Comparison of ENCODE assay signal across 24 cellular contexts in the genomic region with DNA sequence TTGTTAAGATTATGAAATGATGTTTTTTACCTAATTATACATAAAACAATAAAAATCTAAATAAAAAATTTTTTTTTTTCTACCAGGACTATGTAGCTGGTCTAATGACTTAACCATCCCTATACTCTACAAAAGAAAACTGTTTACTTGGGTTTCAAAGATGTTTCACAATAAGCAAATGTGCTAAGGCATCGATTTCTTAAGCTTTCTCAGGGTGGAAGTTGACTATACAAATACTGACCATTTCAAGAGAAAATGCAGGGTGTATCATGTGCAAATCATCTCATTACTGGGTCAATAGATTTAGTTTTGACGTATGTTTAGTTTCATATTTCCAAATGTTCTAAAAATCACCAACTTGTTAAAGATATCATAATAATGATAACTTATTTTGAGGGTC. TPM values are rescaled to one million over a fixed set of nuclear protein-coding genes. Genes with fewer than 3 reads are reported as not detected.
DNase-seq lines count a peak whose midpoint lies in the region; ATAC-seq and TF ChIP-seq lines count a peak whose summit lies in the region.
"Had no signal": no experiment of that assay in that cellular context is flagged by ENCODE, and none has a peak within 500 bp of the region (broad histone marks: within the 10 kb centered on the region; RNA-seq: fewer than 3 reads in every experiment).

No MANE protein-coding gene starts in this region.

- H3K9me2 ChIP-seq in PC-9 (ENCODE audit: insufficient read depth): no peaks in the 10 kb centered on the region

- peaks cover 52% of the 10 kb centered on the region for H3K4me1 ChIP-seq in ACC112 (ENCODE audit: control insufficient read depth, insufficient read depth, low read length, unreplicated experiment)
- peaks cover 58% of the 10 kb centered on the region for H3K4me1 ChIP-seq in PC-9 (replicated peaks; ENCODE audit: insufficient read depth)
- H3K4me1 ChIP-seq in fibroblast of lung (ENCODE audit: control insufficient read depth, extremely low read depth, insufficient read depth, low read length): peaks cover 2% of the 10 kb centered on the region
- H3K4me1 ChIP-seq in right lobe of liver: peaks cover 0 to 45% (median 9%) of the 10 kb centered on the region in 4 donors
- H3K4me1 ChIP-seq: uterus had no signal

- H2AFZ ChIP-seq in ACC112 (ENCODE audit: low read length, unreplicated experiment) (no peak overlapping the region), PC-9 (no peak overlapping the region), fibroblast of lung (ENCODE audit: low read length) (no peak overlapping the region)

- H3K4me3 ChIP-seq in ACC112 (ENCODE audit: low read depth, low read length) (peak overlapping the region; percentile 96), PC-9 (no peak overlapping the region), fibroblast of lung (replicated peaks in 1 of 4; ENCODE audit: control extremely low read depth in 1 of 4, insufficient read depth in 1 of 4, low read depth in 3 of 4, low read length in 4 of 4) (peak overlapping the region in 2 of 4 experiments; percentile 25 to 96), right lobe of liver (no peak overlapping the region)
- H3K4me3 ChIP-seq: colonic mucosa, suprapubic skin, uterus had no signal

- CTCF ChIA-PET in PC-9 (lab: Charles Lee): no interaction called here

- H3K9me3 ChIP-seq in PC-9 (ENCODE audit: insufficient read depth, low read depth): no peaks in the 10 kb centered on the region
- H3K9me3 ChIP-seq in fibroblast of lung (ENCODE audit: control insufficient read depth, insufficient read depth, low read depth, low read length): no peaks in the 10 kb centered on the region
- H3K9me3 ChIP-seq in right lobe of liver: no peaks in the 10 kb centered on the region
- H3K9me3 ChIP-seq: colonic mucosa, suprapubic skin, uterus had no signal

- H3F3A ChIP-seq in PC-9 (ENCODE audit: insufficient read depth, low read depth): no peaks in the 10 kb centered on the region

- TF ChIP-seq CTCF in PC-9 (conservative IDR thresholded peaks at IDR 0.05) (no peak), fibroblast of lung (conservative IDR thresholded peaks at IDR 0.05 in 1 of 2, IDR thresholded peaks at IDR 0.05 in 1 of 2; ENCODE audit: low read depth in 1 of 2, low read length in 2 of 2) (no peak), right lobe of liver (IDR thresholded peaks at IDR 0.05) (no peak)

- no peak for TF ChIP-seq POLR2A in right lobe of liver (IDR thresholded peaks at IDR 0.05)

- H3K36me3 ChIP-seq in ACC112 (ENCODE audit: insufficient read depth, low read length) (peaks cover 72% of the 10 kb centered on the region), PC-9 (ENCODE audit: low read depth) (peaks cover 62% of the 10 kb centered on the region), fibroblast of lung (ENCODE audit: control insufficient read depth, insufficient read depth, low read length) (peaks cover 14% of the 10 kb centered on the region), right lobe of liver (peaks cover 0 to 8% (median 0%) of the 10 kb centered on the region in 4 donors)
- H3K36me3 ChIP-seq: colonic mucosa, uterus had no signal

- no peaks in the 10 kb centered on the region; the same call in 1 of the 2 replicates for H4K20me1 ChIP-seq in PC-9 (ENCODE audit: insufficient read depth)
- no peaks in the 10 kb centered on the region for H4K20me1 ChIP-seq in fibroblast of lung (ENCODE audit: control insufficient read depth, extremely low read depth, insufficient read depth, low read length)

- ATAC-seq in right lobe of liver (peak; percentile 24 to 60 (median 36)), GM18868 (IDR thresholded peaks at IDR 0.05; ENCODE audit: unreplicated experiment) (no peak), HG03378 (IDR thresholded peaks at IDR 0.05; ENCODE audit: unreplicated experiment) (no peak)
- ATAC-seq: activated T-helper 17 cell treated with anti-CD3 and anti-CD28 coated beads, Interleukin-2, amount 50 U/mL, for 72 hours; WTC11 had no signal

- no TSS peak for BruUV-seq in PC-9 (replicated peaks; lab: Mats Ljungman, UMichigan)

- WGBS in right lobe of liver (ENCODE audit: insufficient coverage, low coverage, low lambda C conversion rate, missing lambda C conversion rate): 8% methylated on average over 2 of the region's 2 CpGs

- intact Hi-C loops in PC-9 (cut with micrococcal nuclease; ENCODE audit: unreplicated experiment): loop anchor here (2.0 kb wide), 1 partner anchor 34 kb away; no protein-coding TSS in a partner anchor
- intact Hi-C loops in right lobe of liver (cut with DNase I): no loop called here

- H3K27ac ChIP-seq in ACC112 (ENCODE audit: low read depth, low read length) (peak overlapping the region; percentile 69), PC-9 (peak overlapping the region; percentile 6; the same call in 1 of the 2 replicates), fibroblast of lung (ENCODE audit: insufficient read depth, low read length) (no peak overlapping the region), right lobe of liver (no peak overlapping the region)
- H3K27ac ChIP-seq: C4-2B, colonic mucosa, suprapubic skin had no signal

- no peaks in the 10 kb centered on the region for H3K27me3 ChIP-seq in ACC112 (ENCODE audit: insufficient read depth, low read length)
- H3K27me3 ChIP-seq in PC-9 (ENCODE audit: insufficient read depth, low read depth): no peaks in the 10 kb centered on the region
- no peaks in the 10 kb centered on the region for H3K27me3 ChIP-seq in fibroblast of lung (ENCODE audit: control insufficient read depth, insufficient read depth, low read length)
- H3K27me3 ChIP-seq in right lobe of liver: no peaks in the 10 kb centered on the region
- H3K27me3 ChIP-seq: colonic mucosa, suprapubic skin, uterus had no signal

- in situ Hi-C loops in KBM-7 (cut with MboI; ENCODE audit: low pct_unique_long_range_greater_than_20kb, low sequenced_read_pairs): loop anchor here (25.0 kb wide), 1 partner anchor 1310 kb away; no protein-coding TSS in a partner anchor

- H3K9ac ChIP-seq in fibroblast of lung (ENCODE audit: insufficient read depth, low read length): no peak overlapping the region

- H3K79me2 ChIP-seq in ACC112 (ENCODE audit: control insufficient read depth, insufficient read depth, low read length, unreplicated experiment): peaks cover 98% of the 10 kb centered on the region
- peaks cover 74% of the 10 kb centered on the region for H3K79me2 ChIP-seq in PC-9 (ENCODE audit: low read depth)
- H3K79me2 ChIP-seq in fibroblast of lung (ENCODE audit: control insufficient read depth, insufficient read depth, low read length): peaks cover 100% of the 10 kb centered on the region

- peak overlapping the region; percentile 23; the same call in 1 of the 2 replicates for H3K4me2 ChIP-seq in PC-9
- peak overlapping the region; percentile 11 for H3K4me2 ChIP-seq in fibroblast of lung (ENCODE audit: extremely low read depth, insufficient read depth, low read length)

- DNase-seq in PC-9: no peak
- peak in 1 of 2 donors; percentile 78 for DNase-seq in fibroblast of lung (ENCODE audit: low read depth in 2 of 2)
- no peak for DNase-seq in right lobe of liver
- DNase-seq in KBM-7: no peak
- DNase-seq in NCI-H2029 treated with DMSO at 0.1 percent for 48 hours (lab: John Stamatoyannopoulos, UW): no peak
- DNase-seq: activated CD4-positive, alpha-beta T cell treated with anti-CD3 and anti-CD28 coated beads, Interleukin-2, amount 50 U/mL, for 4 hours; activated CD8-positive, alpha-beta memory T cell treated with anti-CD3 and anti-CD28 coated beads, Interleukin-2, amount 50 U/mL, for 4 hours; activated naive CD8-positive, alpha-beta T cell treated with anti-CD3 and anti-CD28 coated beads for 36 hours; colonic mucosa; endodermal cell; hypothalamus; MM.1S; NCI-H1436; NCI-H510A treated with DMSO at 0.1 percent for 48 hours; NK-92 treated with Interleukin-12 subunit alpha and Interleukin-12 subunit beta, amount 100 ng/mL, for 24 hours; nucleus accumbens; uterus had no signal

- POLR2A ChIA-PET in PC-9 (lab: Charles Lee; ENCODE audit: unreplicated experiment): no interaction called here

RNA-seq across cellular contexts. Expression of a gene that starts 7.6 kb away (rescaled TPM):
- total RNA-seq in PC-9 (2021) (21.7 and 30.5 TPM in 2 replicates), fibroblast of lung (362 and 373 TPM in 2 replicates), right lobe of liver (10 to 100 TPM; 14.7 to 61.7 (median 29.5) TPM)
- polyA plus RNA-seq in fibroblast of lung: 187 and 307 TPM in 2 replicates
- 195 and 285 TPM in 2 replicates for polyA plus RNA-seq in fibroblast of lung (2012)
- polyA minus RNA-seq in fibroblast of lung (ENCODE audit: low replicate concordance): 203 and 273 TPM in 2 replicates

Comparison
In these comparisons a context has a peak if more than half of its experiments do, and no peak if none do; other contexts are left out.
1. H3K27ac ChIP-seq: peak in ACC112 (single experiment) and PC-9 (single experiment); none in fibroblast of lung (single experiment) and right lobe of liver (0 of 3).
2. ATAC-seq: peak in right lobe of liver (4 of 4); none in GM18868 (single experiment) and HG03378 (single experiment).